Comparison of ENCODE assay signal across 33 cellular contexts in genomic region chr6:149563928-149564325, GRCh38. TPM values are rescaled to one million over a fixed set of nuclear protein-coding genes. Genes with fewer than 3 reads are reported as not detected.
DNase-seq lines count a peak whose midpoint lies in the region; ATAC-seq, FAIRE-seq and TF ChIP-seq lines count a peak whose summit lies in the region.
"Had no signal": no experiment of that assay in that cellular context is flagged by ENCODE, and none has a peak within 500 bp of the region (broad histone marks: within the 10 kb centered on the region; RNA-seq: fewer than 3 reads in every experiment).

No MANE protein-coding gene starts in this region.

- no TSS peak for BruUV-seq in HepG2 (replicated peaks; lab: Mats Ljungman, UMichigan)

- H3K4me3 ChIP-seq in HepG2 (replicated peaks in 1 of 3; ENCODE audit: insufficient read depth in 1 of 3, low read depth in 2 of 3, low read length in 3 of 3) = no peak overlapping the region
- no peak overlapping the region for H3K4me3 ChIP-seq in right lobe of liver
- no peak overlapping the region for H3K4me3 ChIP-seq in OCI-LY3 (ENCODE audit: low read length)
- H3K4me3 ChIP-seq: heart right ventricle, lung, right atrium auricular region had no signal

- no peaks in the 10 kb centered on the region for H3K9me3 ChIP-seq in HepG2 (ENCODE audit: low read length)
- H3K9me3 ChIP-seq in right lobe of liver = no peaks in the 10 kb centered on the region
- H3K9me3 ChIP-seq in OCI-LY3 (ENCODE audit: insufficient read depth, low read length) = no peaks in the 10 kb centered on the region
- H3K9me3 ChIP-seq: heart right ventricle, right atrium auricular region had no signal

- H3K9ac ChIP-seq in HepG2 (ENCODE audit: insufficient read depth, low read depth, low read length) (no peak overlapping the region), OCI-LY3 (ENCODE audit: low read length) (no peak overlapping the region)
- H3K9ac ChIP-seq: parathyroid adenoma had no signal

- H3K4me1 Mint-ChIP-seq in T-cell = peaks cover 9 to 24% (median 20%) of the 10 kb centered on the region in 3 donors

- TF ChIP-seq RAD21 in HepG2 (CRISPR knock-in tag; IDR thresholded peaks at IDR 0.05) = no peak

- no peak for FAIRE-seq in HepG2 (lab: Jason Lieb, UNC)
- FAIRE-seq: GM18507 had no signal

- no peak for DNase-seq in HepG2 (ENCODE audit: low spot score)
- DNase-seq in right lobe of liver = no peak
- no peak for DNase-seq in epithelial cell of prostate (ENCODE audit: low read depth, low spot score)
- DNase-seq in activated CD4-positive, CD25-positive, alpha-beta regulatory T cell (lab: John Stamatoyannopoulos, UW) = no peak
- DNase-seq in T-cell = no peak
- DNase-seq: activated CD4-positive, alpha-beta T cell treated with anti-CD3 and anti-CD28 coated beads for 4 hours; activated gamma-delta T cell; activated naive CD8-positive, alpha-beta T cell treated with anti-CD3 and anti-CD28 coated beads, Interleukin-2, amount 50 U/mL, for 24 hours; activated T-cell treated with anti-CD3 and anti-CD28 coated beads, Interleukin-2, amount 50 U/mL, for 1 hour; cerebellar nuclear complex; DMS79 treated with DMSO at 0.1 percent for 48 hours; dorsolateral prefrontal cortex; erythroblast; foreskin melanocyte; heart right ventricle; NCI-H1092; NCI-H1694 treated with DMSO at 0.1 percent for 48 hours; NCI-H2171; NCI-H526; nephron progenitor cell; stimulated activated CD4-positive, alpha-beta T cell treated with anti-CD3 and anti-CD28 coated beads, Interleukin-12 subunit alpha, Interleukin-12 subunit beta, amount 100 ng/mL, for 4 hours; stimulated activated CD4-positive, alpha-beta T cell treated with anti-CD3 and anti-CD28 coated beads, Interleukin-4, amount 100 ng/mL, for 1 hour had no signal

- H3K36me3 Mint-ChIP-seq in T-cell = no peaks in the 10 kb centered on the region
- H3K36me3 Mint-ChIP-seq: type B pancreatic cell had no signal

- TF ChIP-seq EP300 in HepG2 (IDR thresholded peaks at IDR 0.05; ENCODE audit: low read depth in 2 of 2, low read length in 2 of 2) = no peak
- no peak for TF ChIP-seq EP300 in HepG2 (CRISPR knock-in tag; IDR thresholded peaks at IDR 0.05; ENCODE audit: borderline replicate concordance)

- no peak overlapping the region for H3K4me2 ChIP-seq in HepG2 (ENCODE audit: low read depth, low read length)
- peak overlapping the region; percentile 78; the same call in 1 of the 2 replicates for H3K4me2 ChIP-seq in OCI-LY3 (ENCODE audit: low read length)

- intact Hi-C loops in HepG2 (cut with micrococcal nuclease; ENCODE audit: unreplicated experiment) = no loop called here
- intact Hi-C loops in right lobe of liver (cut with DNase I) = no loop called here

- 7% methylated on average over 3 of the region's 3 CpGs for WGBS in HepG2 (ENCODE audit: low lambda C conversion rate)
- WGBS in right lobe of liver (ENCODE audit: insufficient coverage, low coverage, low lambda C conversion rate, missing lambda C conversion rate) = 72% methylated on average over 3 of the region's 3 CpGs

- peaks cover 7% of the 10 kb centered on the region; the same call in 1 of the 2 replicates for H4K20me1 ChIP-seq in HepG2 (ENCODE audit: insufficient read depth, low read length)
- peaks cover 11% of the 10 kb centered on the region for H4K20me1 ChIP-seq in OCI-LY3 (ENCODE audit: insufficient read depth, low read length)

- H3K27ac Mint-ChIP-seq in T-cell = no peak overlapping the region
- H3K27ac Mint-ChIP-seq: nephron progenitor cell; T-helper 2 cell treated with Interferon-gamma antibody and Interleukin-4, amounts not matched to agents 5 μg/mL and 100 μg/mL, for 36 hours; type B pancreatic cell had no signal

- H3K4me1 ChIP-seq in HepG2 (ENCODE audit: insufficient read depth, low read length) (peaks cover 35% of the 10 kb centered on the region), right lobe of liver (peaks cover 0 to 6% (median 0%) of the 10 kb centered on the region in 4 donors), OCI-LY3 (ENCODE audit: low read length) (peaks cover 19% of the 10 kb centered on the region)

- in situ Hi-C loops in HepG2 (cut with HindIII; ENCODE audit: extremely low pct_ligation_motif_present, low pct_unique_long_range_greater_than_20kb) = loop anchor here (10.0 kb wide), 1 partner anchor 151 kb away; the partner anchor contains the start of gene LATS1

- peak overlapping the region in 1 of 3 donors; percentile 21 for H3K4me3 Mint-ChIP-seq in T-cell
- H3K4me3 Mint-ChIP-seq: nephron progenitor cell had no signal

- CTCF ChIA-PET in HepG2 (lab: Yijun Ruan, JAX; ENCODE audit: low intra/inter-chr PET ratio, low total read pairs) = no interaction called here
- CTCF ChIA-PET in T-cell (lab: Charles Lee) = interaction anchor here (0.5 to 1.0 kb wide), 6 partner anchors 17 to 1252 kb away, joined by 3 to 6 read pairs (median 5); no protein-coding TSS in a partner anchor

- H3K36me3 ChIP-seq in HepG2 (replicated peaks in 1 of 2; ENCODE audit: control insufficient read depth in 1 of 2, insufficient read depth in 2 of 2, low read length in 2 of 2) (no peaks in the 10 kb centered on the region), right lobe of liver (no peaks in the 10 kb centered on the region), OCI-LY3 (replicated peaks; ENCODE audit: low read depth, low read length) (no peaks in the 10 kb centered on the region)
- H3K36me3 ChIP-seq: heart right ventricle, right atrium auricular region had no signal

- no peaks in the 10 kb centered on the region for H3K9me3 Mint-ChIP-seq in T-cell
- H3K9me3 Mint-ChIP-seq: activated naive CD8-positive, alpha-beta T cell treated with anti-CD3 and anti-CD28 coated beads, Interleukin-2, amount 50 U/mL, for 24 hours; nephron progenitor cell; T-helper 2 cell treated with Interferon-gamma antibody and Interleukin-4, amounts not matched to agents 5 μg/mL and 100 μg/mL, for 36 hours; type B pancreatic cell had no signal

- TF ChIP-seq CTCF in HepG2 (CRISPR knock-in tag; IDR thresholded peaks at IDR 0.05) = no peak
- no peak for TF ChIP-seq CTCF in right lobe of liver (IDR thresholded peaks at IDR 0.05)
- no peak for TF ChIP-seq CTCF in OCI-LY3 (IDR thresholded peaks at IDR 0.05; ENCODE audit: low read depth, low read length)

- ATAC-seq in HepG2 = no peak
- no peak for ATAC-seq in right lobe of liver
- no peak for ATAC-seq in GM21576 (IDR thresholded peaks at IDR 0.05; ENCODE audit: unreplicated experiment)
- ATAC-seq in T-cell (replicated peaks in 1 of 4) = no peak
- ATAC-seq in HG03432 (IDR thresholded peaks at IDR 0.05; ENCODE audit: unreplicated experiment) = no peak
- ATAC-seq: activated naive CD8-positive, alpha-beta T cell treated with anti-CD3 and anti-CD28 coated beads, Interleukin-2, amount 50 U/mL, for 24 hours; HCT116; heart right ventricle had no signal

- no peak overlapping the region for H3K27ac ChIP-seq in HepG2 (ENCODE audit: extremely low read length, insufficient read depth, low read length)
- no peak overlapping the region for H3K27ac ChIP-seq in right lobe of liver
- H3K27ac ChIP-seq in OCI-LY3 (ENCODE audit: low read length) = no peak overlapping the region
- H3K27ac ChIP-seq in epithelial cell of prostate = peak overlapping the region; percentile 17
- H3K27ac ChIP-seq: dorsolateral prefrontal cortex, HL-60, right atrium auricular region had no signal

- POLR2A ChIA-PET in HepG2 (lab: Yijun Ruan, JAX) (interaction anchor here (0.6 to 4.3 kb wide), 2 partner anchors 18 to 64 kb away, joined by 3 to 36 read pairs; partner anchors contain the start of gene PPIL4), T-cell (lab: Charles Lee) (no interaction called here)

- H3K27me3 ChIP-seq in HepG2 (ENCODE audit: control insufficient read depth in 1 of 2, insufficient read depth in 2 of 2, low read length in 2 of 2) = peaks cover 0 to 11% of the 10 kb centered on the region in 2 experiments; a peak in 2 of 5 replicates
- H3K27me3 ChIP-seq in right lobe of liver = no peaks in the 10 kb centered on the region
- H3K27me3 ChIP-seq in OCI-LY3 (ENCODE audit: low read depth, low read length) = 0 out of 2 replicates have a peak, but pooled peaks cover 2% of the 10 kb centered on the region
- H3K27me3 ChIP-seq: dorsolateral prefrontal cortex, heart right ventricle, right atrium auricular region had no signal

- H3K79me2 ChIP-seq in HepG2 (ENCODE audit: insufficient read depth, low read length) (peaks cover 23% of the 10 kb centered on the region), OCI-LY3 (ENCODE audit: low read length) (peaks cover 28% of the 10 kb centered on the region)

- no peaks in the 10 kb centered on the region for H3K27me3 Mint-ChIP-seq in T-cell

- peak overlapping the region; percentile 80 for H2AFZ ChIP-seq in HepG2 (ENCODE audit: low read length)
- no peak overlapping the region for H2AFZ ChIP-seq in OCI-LY3 (ENCODE audit: low read depth, low read length)

- TF ChIP-seq POLR2A in HepG2 (IDR thresholded peaks at IDR 0.05; ENCODE audit: insufficient read depth in 1 of 2, low read depth in 2 of 2, low read length in 2 of 2) = no peak
- TF ChIP-seq POLR2A in right lobe of liver (IDR thresholded peaks at IDR 0.05) = no peak

RNA-seq across cellular contexts. Expression of gene GINM1, which starts 2.2 kb away (rescaled TPM):
- total RNA-seq in HepG2 (2016; rRNA removed; fragmentation: Illumina TruSeq; extraction: Trizol) (15.4 and 27.5 TPM in 2 replicates), right lobe of liver (10 to 100 TPM; 20.1 to 26.0 (median 21.8) TPM), T-cell (10 to 100 TPM; 15.4 to 24.5 (median 15.7) TPM)
- total RNA-seq in HepG2 (2016; cell fraction: cytosol; rRNA removed; fragmentation: Illumina TruSeq; extraction: Trizol; ENCODE audit: low read depth) = 26.6 and 31.6 TPM in 2 replicates
- 16.3 and 28.3 TPM in 2 replicates for total RNA-seq in HepG2 (2016; cell fraction: insoluble cytoplasmic fraction; rRNA removed; fragmentation: Illumina TruSeq; extraction: Trizol)
- total RNA-seq in HepG2 (2016; cell fraction: membrane; rRNA removed; fragmentation: Illumina TruSeq; extraction: Trizol) = 23.5 and 26.3 TPM in 2 replicates
- total RNA-seq in HepG2 (2016; cell fraction: nucleus; rRNA removed; fragmentation: Illumina TruSeq; extraction: Trizol) = 21.8 and 27.8 TPM in 2 replicates
- polyA plus RNA-seq in HepG2 (2011; rRNA removed) = 17.5 and 19.4 TPM in 2 replicates
- 11.3 and 17.8 TPM in 2 replicates for polyA plus RNA-seq in HepG2 (2011; cell fraction: cytosol; rRNA removed)
- polyA plus RNA-seq in HepG2 (2011; cell fraction: nucleus; rRNA removed) = 4.8 and 5.8 TPM in 2 replicates
- 29.5 and 31.2 TPM in 2 replicates for polyA plus RNA-seq in HepG2 (2012)
- polyA plus RNA-seq in HepG2 (2016; cell fraction: cytosol; fragmentation: Illumina TruSeq; extraction: Trizol; ENCODE audit: low read depth) = 20.7 and 21.9 TPM in 2 replicates
- 16.9 and 18.0 TPM in 2 replicates for polyA plus RNA-seq in HepG2 (2016; cell fraction: insoluble cytoplasmic fraction; fragmentation: Illumina TruSeq; extraction: Trizol; ENCODE audit: low read depth)
- 21.7 and 24.9 TPM in 2 replicates for polyA plus RNA-seq in HepG2 (2016; cell fraction: membrane; fragmentation: Illumina TruSeq; extraction: Trizol; ENCODE audit: low read depth)
- 37.4 and 40.0 TPM in 2 replicates for polyA plus RNA-seq in HepG2 (2016; cell fraction: nucleus; fragmentation: Illumina TruSeq; extraction: Trizol; ENCODE audit: insufficient read depth, low read depth)
- 3.2 and 3.6 TPM in 2 replicates for polyA minus RNA-seq in HepG2 (2011; rRNA and poly(A)+ RNA removed; ENCODE audit: low replicate concordance)
- polyA minus RNA-seq in HepG2 (2011; cell fraction: cytosol; rRNA and poly(A)+ RNA removed) = 15.7 and 16.9 TPM in 2 replicates
- 11.8 and 14.3 TPM in 2 replicates for polyA minus RNA-seq in HepG2 (2011; cell fraction: nucleus; rRNA and poly(A)+ RNA removed)

RNA-seq across cellular contexts. Expression of gene PPIL4, which starts 18.1 kb away (rescaled TPM):
- total RNA-seq in HepG2 (2016; rRNA removed; fragmentation: Illumina TruSeq; extraction: Trizol) = 46.0 and 67.8 TPM in 2 replicates
- total RNA-seq in HepG2 (2016; cell fraction: cytosol; rRNA removed; fragmentation: Illumina TruSeq; extraction: Trizol; ENCODE audit: low read depth) = 13.8 and 17.0 TPM in 2 replicates
- 47.1 and 69.6 TPM in 2 replicates for total RNA-seq in HepG2 (2016; cell fraction: insoluble cytoplasmic fraction; rRNA removed; fragmentation: Illumina TruSeq; extraction: Trizol)
- 14.4 and 19.2 TPM in 2 replicates for total RNA-seq in HepG2 (2016; cell fraction: membrane; rRNA removed; fragmentation: Illumina TruSeq; extraction: Trizol)
- total RNA-seq in HepG2 (2016; cell fraction: nucleus; rRNA removed; fragmentation: Illumina TruSeq; extraction: Trizol) = 37.8 and 41.0 TPM in 2 replicates
- polyA plus RNA-seq in HepG2 (2011; rRNA removed) = 5.2 and 5.5 TPM in 2 replicates
- 1.8 and 3.8 TPM in 2 replicates for polyA plus RNA-seq in HepG2 (2011; cell fraction: cytosol; rRNA removed)
- polyA plus RNA-seq in HepG2 (2011; cell fraction: nucleus; rRNA removed) = 4.0 and 6.2 TPM in 2 replicates
- polyA plus RNA-seq in HepG2 (2012) = 21.8 and 30.7 TPM in 2 replicates
- polyA plus RNA-seq in HepG2 (2016; cell fraction: cytosol; fragmentation: Illumina TruSeq; extraction: Trizol; ENCODE audit: low read depth) = 2.4 and 2.5 TPM in 2 replicates
- polyA plus RNA-seq in HepG2 (2016; cell fraction: insoluble cytoplasmic fraction; fragmentation: Illumina TruSeq; extraction: Trizol; ENCODE audit: low read depth) = 59.0 and 69.8 TPM in 2 replicates
- polyA plus RNA-seq in HepG2 (2016; cell fraction: membrane; fragmentation: Illumina TruSeq; extraction: Trizol; ENCODE audit: low read depth) = 3.5 and 5.4 TPM in 2 replicates
- 55.7 and 57.6 TPM in 2 replicates for polyA plus RNA-seq in HepG2 (2016; cell fraction: nucleus; fragmentation: Illumina TruSeq; extraction: Trizol; ENCODE audit: insufficient read depth, low read depth)
- 1.0 and 1.7 TPM in 2 replicates for polyA minus RNA-seq in HepG2 (2011; rRNA and poly(A)+ RNA removed; ENCODE audit: low replicate concordance)
- polyA minus RNA-seq in HepG2 (2011; cell fraction: cytosol; rRNA and poly(A)+ RNA removed) = 9.3 and 11.2 TPM in 2 replicates
- polyA minus RNA-seq in HepG2 (2011; cell fraction: nucleus; rRNA and poly(A)+ RNA removed) = 18.6 and 19.8 TPM in 2 replicates
- total RNA-seq in right lobe of liver = 1 to 10 TPM; 7.5 to 9.6 (median 8.7) TPM
- 10 to 100 TPM; 25.2 to 32.1 (median 26.6) TPM for total RNA-seq in T-cell
